Comparison of ENCODE assay signal across 2 cellular contexts in the genomic region with DNA sequence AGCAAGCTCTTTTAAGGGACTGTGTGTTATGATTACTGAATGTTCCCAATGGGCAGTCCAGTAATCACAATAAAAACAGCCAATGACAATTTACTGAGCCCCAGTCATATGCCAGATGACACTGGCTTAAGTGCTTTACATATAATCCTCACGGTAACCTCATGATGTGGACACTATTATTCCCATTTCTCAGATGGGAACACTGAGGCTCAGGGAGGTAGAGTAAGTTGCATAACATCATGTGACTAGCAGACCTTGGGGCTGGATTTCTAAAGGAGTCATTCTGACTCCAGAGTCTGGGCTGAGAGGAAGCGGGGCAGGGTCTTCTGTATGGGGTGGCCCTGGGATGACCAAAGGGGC.
A peak's percentile ranks its signal among the peaks of the same experiment; 100 is the strongest.
TF ChIP-seq lines count a peak whose summit lies in the region.

No MANE protein-coding gene starts in this region.

TF ChIP-seq in HCT116, 20 proteins besides CTCF, POLR2A, EP300 and RAD21:
- TF ChIP-seq ATF3 (IDR thresholded peaks at IDR 0.05) (no peak), TCF7L2 (IDR thresholded peaks at IDR 0.05; ENCODE audit: borderline replicate concordance, extremely low read depth, insufficient read depth, insufficient read length) (no peak), EZH2phosphoT487 (IDR thresholded peaks at IDR 0.05; ENCODE audit: borderline replicate concordance) (no peak), EZH2 (IDR thresholded peaks at IDR 0.05) (no peak), JUND (IDR thresholded peaks at IDR 0.05) (no peak), SP1 (IDR thresholded peaks at IDR 0.05; ENCODE audit: low read depth) (no peak), SRF (IDR thresholded peaks at IDR 0.05; ENCODE audit: low read depth) (no peak), CEBPB (IDR thresholded peaks at IDR 0.05; ENCODE audit: low read depth) (no peak), YY1 (IDR thresholded peaks at IDR 0.05; ENCODE audit: extremely low read depth, insufficient replicate concordance, low read depth, low read length) (no peak), MAX (IDR thresholded peaks at IDR 0.05) (no peak), CBX3 (IDR thresholded peaks at IDR 0.05; ENCODE audit: low read depth) (no peak), POLR2AphosphoS5 (IDR thresholded peaks at IDR 0.05; ENCODE audit: low read depth, low read length) (no peak)
- TF ChIP-seq, protein P1, sequence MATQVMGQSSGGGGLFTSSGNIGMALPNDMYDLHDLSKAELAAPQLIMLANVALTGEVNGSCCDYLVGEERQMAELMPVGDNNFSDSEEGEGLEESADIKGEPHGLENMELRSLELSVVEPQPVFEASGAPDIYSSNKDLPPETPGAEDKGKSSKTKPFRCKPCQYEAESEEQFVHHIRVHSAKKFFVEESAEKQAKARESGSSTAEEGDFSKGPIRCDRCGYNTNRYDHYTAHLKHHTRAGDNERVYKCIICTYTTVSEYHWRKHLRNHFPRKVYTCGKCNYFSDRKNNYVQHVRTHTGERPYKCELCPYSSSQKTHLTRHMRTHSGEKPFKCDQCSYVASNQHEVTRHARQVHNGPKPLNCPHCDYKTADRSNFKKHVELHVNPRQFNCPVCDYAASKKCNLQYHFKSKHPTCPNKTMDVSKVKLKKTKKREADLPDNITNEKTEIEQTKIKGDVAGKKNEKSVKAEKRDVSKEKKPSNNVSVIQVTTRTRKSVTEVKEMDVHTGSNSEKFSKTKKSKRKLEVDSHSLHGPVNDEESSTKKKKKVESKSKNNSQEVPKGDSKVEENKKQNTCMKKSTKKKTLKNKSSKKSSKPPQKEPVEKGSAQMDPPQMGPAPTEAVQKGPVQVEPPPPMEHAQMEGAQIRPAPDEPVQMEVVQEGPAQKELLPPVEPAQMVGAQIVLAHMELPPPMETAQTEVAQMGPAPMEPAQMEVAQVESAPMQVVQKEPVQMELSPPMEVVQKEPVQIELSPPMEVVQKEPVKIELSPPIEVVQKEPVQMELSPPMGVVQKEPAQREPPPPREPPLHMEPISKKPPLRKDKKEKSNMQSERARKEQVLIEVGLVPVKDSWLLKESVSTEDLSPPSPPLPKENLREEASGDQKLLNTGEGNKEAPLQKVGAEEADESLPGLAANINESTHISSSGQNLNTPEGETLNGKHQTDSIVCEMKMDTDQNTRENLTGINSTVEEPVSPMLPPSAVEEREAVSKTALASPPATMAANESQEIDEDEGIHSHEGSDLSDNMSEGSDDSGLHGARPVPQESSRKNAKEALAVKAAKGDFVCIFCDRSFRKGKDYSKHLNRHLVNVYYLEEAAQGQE (IDR thresholded peaks at IDR 0.05; ENCODE audit: low read depth), result no peak

TF ChIP-seq in WTC11, 78 proteins besides CTCF, POLR2A, EP300 and RAD21:
- TF ChIP-seq CREM (CRISPR knock-in tag; IDR thresholded peaks at IDR 0.05) (no peak), PRRX2 (CRISPR knock-in tag; IDR thresholded peaks at IDR 0.05) (no peak), ZNF423 (CRISPR knock-in tag; IDR thresholded peaks at IDR 0.05) (no peak)
- TF ChIP-seq, protein P2, sequence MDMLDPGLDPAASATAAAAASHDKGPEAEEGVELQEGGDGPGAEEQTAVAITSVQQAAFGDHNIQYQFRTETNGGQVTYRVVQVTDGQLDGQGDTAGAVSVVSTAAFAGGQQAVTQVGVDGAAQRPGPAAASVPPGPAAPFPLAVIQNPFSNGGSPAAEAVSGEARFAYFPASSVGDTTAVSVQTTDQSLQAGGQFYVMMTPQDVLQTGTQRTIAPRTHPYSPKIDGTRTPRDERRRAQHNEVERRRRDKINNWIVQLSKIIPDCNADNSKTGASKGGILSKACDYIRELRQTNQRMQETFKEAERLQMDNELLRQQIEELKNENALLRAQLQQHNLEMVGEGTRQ (CRISPR knock-in tag; IDR thresholded peaks at IDR 0.05), result 0 out of 2 replicates have a peak, but pooled peaks have one; percentile 14
